ENCODE assay signal across 8 cellular contexts in genomic region chr4:37970702-37971101, GRCh38. TPM values are rescaled to one million over a fixed set of nuclear protein-coding genes. Genes with fewer than 3 reads are reported as not detected.
DNase-seq lines count a peak whose midpoint lies in the region; ATAC-seq and TF ChIP-seq lines count a peak whose summit lies in the region.

No MANE protein-coding gene starts in this region.

- no peaks in the 10 kb centered on the region for H3K27me3 ChIP-seq in PC-3 (ENCODE audit: low read length)
- H3K27me3 ChIP-seq in skeletal muscle tissue (ENCODE audit: control insufficient read depth in 3 of 3, insufficient read depth in 3 of 3, low read length in 3 of 3) = no peaks in the 10 kb centered on the region

- CTCF ChIA-PET in PC-3 (lab: Charles Lee) = no interaction called here

- H3K36me3 ChIP-seq in PC-3 (ENCODE audit: low read depth, low read length) (no peaks in the 10 kb centered on the region), skeletal muscle tissue (ENCODE audit: control insufficient read depth in 3 of 3, insufficient read depth in 3 of 3, low read length in 3 of 3) (no peaks in the 10 kb centered on the region)

- DNase-seq in AG20443 (ENCODE audit: low spot score) (peak; percentile 56), PC-3 (peak; percentile 59), globus pallidus (ENCODE audit: low spot score) (peak; percentile 20)
- peak; percentile 63 to 70 for DNase-seq in activated T-cell treated with anti-CD3 and anti-CD28 coated beads, Interleukin-2, amount 50 U/mL, for 48 hours

- POLR2A ChIA-PET in PC-3 (lab: Charles Lee; ENCODE audit: unreplicated experiment) = no interaction called here

- no peaks in the 10 kb centered on the region for H3K79me2 ChIP-seq in PC-3 (ENCODE audit: low read length)

- no peaks in the 10 kb centered on the region for H4K20me1 ChIP-seq in PC-3 (ENCODE audit: low read length)

- H3F3A ChIP-seq in PC-3 (ENCODE audit: low read length, unreplicated experiment) = no peaks in the 10 kb centered on the region

- H3K9me3 ChIP-seq in PC-3 (ENCODE audit: low read length) (no peaks in the 10 kb centered on the region), skeletal muscle tissue (ENCODE audit: control insufficient read depth in 3 of 3, low read length in 3 of 3) (no peaks in the 10 kb centered on the region)

- no TSS peak for BruUV-seq in PC-3 (replicated peaks; lab: Mats Ljungman, UMichigan)

- H3K4me2 ChIP-seq in PC-3 (ENCODE audit: low read length) = no peak overlapping the region

- no peak overlapping the region for H3K27ac ChIP-seq in PC-3 (ENCODE audit: low read length)
- peak overlapping the region; percentile 40 for H3K27ac ChIP-seq in skeletal muscle tissue (ENCODE audit: low read depth, low read length)

- ATAC-seq in GM21390 (IDR thresholded peaks at IDR 0.05; ENCODE audit: unreplicated experiment) = peak; percentile 52
- peak; percentile 60 for ATAC-seq in PC-3
- ATAC-seq in GM18520 (IDR thresholded peaks at IDR 0.05; ENCODE audit: unreplicated experiment) = no peak
- ATAC-seq in GM21423 (IDR thresholded peaks at IDR 0.05; ENCODE audit: unreplicated experiment) = no peak

- H3K9ac ChIP-seq in PC-3 (ENCODE audit: low read length) = no peak overlapping the region
- no peak overlapping the region for H3K9ac ChIP-seq in skeletal muscle tissue (ENCODE audit: low read depth in 1 of 3, low read length in 3 of 3)

- 0 out of 2 replicates have a peak overlapping the region, but pooled peaks have one; percentile 31 for H2AFZ ChIP-seq in PC-3 (ENCODE audit: low read length)

- H3K4me3 ChIP-seq in PC-3 (ENCODE audit: low read length) = no peak overlapping the region
- no peak overlapping the region for H3K4me3 ChIP-seq in skeletal muscle tissue (ENCODE audit: low read length in 3 of 3)

- H3K9me2 ChIP-seq in PC-3 (replicated peaks; ENCODE audit: low read length) = no peaks in the 10 kb centered on the region

- peak; percentile 61 for TF ChIP-seq CTCF in PC-3 (conservative IDR thresholded peaks at IDR 0.05; ENCODE audit: low read depth, low read length)

- H3K4me1 ChIP-seq in PC-3 (ENCODE audit: insufficient read depth, low read length) = peaks cover 4% of the 10 kb centered on the region; the same call in 1 of the 2 replicates
- peaks cover 7 to 23% (median 21%) of the 10 kb centered on the region in 3 donors for H3K4me1 ChIP-seq in skeletal muscle tissue (ENCODE audit: control insufficient read depth in 3 of 3, insufficient read depth in 3 of 3, low read length in 3 of 3)

- intact Hi-C loops in PC-3 (cut with micrococcal nuclease) = loop anchor here (10.0 kb wide), 2 partner anchors 76 to 166 kb away; partner anchors contain the start of gene TBC1D1

RNA-seq across cellular contexts. Expression of gene PTTG2, which starts 10.5 kb away (rescaled TPM):
- total RNA-seq in PC-3 (2014; rRNA removed) (not detected in 2 replicates), skeletal muscle tissue (0.52 TPM)

Comparison
In these comparisons a context has a peak if more than half of its experiments do, and no peak if none do; other contexts are left out.
1. ATAC-seq: peak in GM21390 (single experiment) and PC-3 (single experiment); none in GM18520 (single experiment) and GM21423 (single experiment).
2. Peak in every context shown above with its lines, with median percentiles within 50 percentile points of each other: DNase-seq.